Comparison of ENCODE assay signal across 8 cellular contexts in the genomic region with DNA sequence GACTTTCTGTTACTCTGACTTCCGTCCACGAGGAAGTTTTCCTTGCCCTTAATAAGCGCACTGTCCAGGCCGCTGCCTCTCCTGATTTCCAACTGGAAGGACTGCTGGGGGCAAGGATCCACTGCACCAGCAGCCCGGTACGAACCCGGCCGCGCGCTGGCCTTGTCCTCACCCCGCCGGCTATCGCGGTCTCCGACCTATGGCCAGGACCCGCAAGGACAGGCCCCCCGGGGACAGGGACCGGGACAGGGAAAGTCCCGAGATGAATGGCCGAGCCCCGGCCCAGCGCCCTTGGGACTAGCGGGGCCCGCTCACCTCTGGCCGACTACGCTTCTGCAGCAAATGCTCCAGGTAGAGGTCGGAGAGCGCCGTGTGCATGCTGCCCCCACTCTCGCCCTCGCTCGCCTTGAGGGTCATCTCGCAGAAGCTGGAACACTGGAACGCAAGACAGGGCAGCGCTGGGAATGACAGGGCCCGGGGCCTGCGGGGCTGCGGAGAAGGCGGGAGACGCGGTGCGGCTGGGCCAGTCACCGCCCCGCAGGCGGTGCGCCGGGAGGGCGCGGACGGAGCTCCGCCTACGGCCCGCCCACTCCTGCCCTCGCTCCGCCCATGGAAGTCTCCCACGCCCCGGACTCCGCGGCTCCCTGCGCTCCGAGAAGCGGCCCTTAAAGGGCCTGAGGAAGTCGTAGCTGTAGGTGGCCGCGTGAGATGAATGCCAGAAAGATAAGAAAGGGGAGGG.
DNase-seq lines count a peak whose midpoint lies in the region; ATAC-seq lines count a peak whose summit lies in the region.

A gene (minus strand): TSS at position 529 of the 739 bp plus-strand sequence. CDS start 112 bp downstream, at position 417.

- ATAC-seq in HG02759 (IDR thresholded peaks at IDR 0.05; ENCODE audit: unreplicated experiment) = peak; percentile 93

- DNase-seq in DMS79 treated with DMSO at 0.1 percent for 48 hours (lab: John Stamatoyannopoulos, UW) (peak; percentile 53), DMS79 (lab: John Stamatoyannopoulos, UW) (no peak), NCI-H1694 treated with DMSO at 0.1 percent for 48 hours (lab: John Stamatoyannopoulos, UW) (peak; percentile 39), caudate nucleus (lab: John Stamatoyannopoulos, UW) (peak in 57 of 61 donors; percentile 7 to 76 (median 46)), islet precursor cell (peak; percentile 88)
- DNase-seq in activated CD4-positive, CD25-positive, alpha-beta regulatory T cell treated with anti-CD3 and anti-CD28 coated beads, Interleukin-2, amount 50 U/mL, for 16 hours (ENCODE audit: low read depth, low spot score) = peak; percentile 28
- DNase-seq in stimulated activated CD4-positive, alpha-beta T cell treated with anti-CD3 and anti-CD28 coated beads, Interleukin-12 subunit alpha, Interleukin-12 subunit beta, amount 100 ng/mL, for 4 hours = peak; percentile 71

- peak within 1 kb of the TSS; percentile 40 for H3K27ac ChIP-seq in caudate nucleus (ENCODE audit: low read depth, low read length)
